Comparison of ENCODE assay signal across 8 cellular contexts in the genomic region with DNA sequence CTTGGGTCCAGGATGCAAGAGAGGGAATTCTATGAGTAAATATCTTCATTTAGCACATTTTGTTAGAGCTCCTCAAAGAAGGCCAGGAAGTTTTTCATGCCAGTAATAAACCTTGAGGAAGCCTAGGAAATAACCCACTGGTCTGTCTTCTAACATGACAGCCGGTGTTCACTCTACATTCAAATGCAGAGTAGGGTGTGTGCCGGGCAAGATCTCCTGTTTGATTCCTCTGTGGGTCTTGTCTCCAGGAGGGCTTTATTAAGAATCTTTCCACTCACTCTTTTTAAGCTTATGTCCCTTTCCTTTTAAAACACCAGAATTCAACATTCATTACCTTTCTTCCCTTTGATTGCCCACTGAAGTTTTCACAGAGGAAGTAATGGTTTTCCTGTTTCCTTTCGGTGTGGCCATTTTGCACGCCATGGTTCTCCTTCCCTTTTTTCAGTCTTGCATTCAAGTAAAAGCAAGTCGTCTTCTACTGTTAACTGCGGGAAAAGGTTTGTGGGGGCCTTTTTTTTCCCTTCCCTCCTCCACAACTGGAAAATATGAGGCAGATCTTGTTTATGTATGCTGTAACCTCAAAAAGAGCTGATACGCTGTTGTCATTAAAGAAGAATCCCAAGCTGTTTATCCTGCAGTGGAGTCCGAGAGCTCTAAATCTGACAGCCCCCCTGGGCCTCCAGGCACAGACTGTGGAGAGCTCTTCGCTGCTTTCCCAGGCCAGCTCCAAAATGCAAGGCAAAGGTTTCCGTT. TPM values are rescaled to one million over a fixed set of nuclear protein-coding genes. Genes with fewer than 3 reads are reported as not detected.
DNase-seq lines count a peak whose midpoint lies in the region; ATAC-seq, FAIRE-seq and TF ChIP-seq lines count a peak whose summit lies in the region.

No MANE protein-coding gene starts in this region.

- H3K27ac ChIP-seq in A673 (ENCODE audit: low read depth, low read length, poor library complexity, severe bottlenecking) (peak overlapping the region; percentile 37), SK-N-MC (peak overlapping the region; percentile 75; the same call in 1 of the 2 replicates), endothelial cell of umbilical vein (ENCODE audit: insufficient read depth, low read depth, low read length) (no peak overlapping the region)

- H3K4me3 ChIP-seq in A673 (ENCODE audit: low read depth, low read length, poor library complexity, severe bottlenecking) (no peak overlapping the region), SK-N-MC (peak overlapping the region; percentile 61), endothelial cell of umbilical vein (replicated peaks in 1 of 3; ENCODE audit: insufficient read depth in 1 of 3, low read depth in 1 of 3, low read length in 3 of 3) (no peak overlapping the region)

- H3K36me3 Mint-ChIP-seq in nephron progenitor cell (ENCODE audit: low read depth): peaks cover 4% of the 10 kb centered on the region

- peak overlapping the region; percentile 92 for H3K27ac Mint-ChIP-seq in nephron progenitor cell

- H2AFZ ChIP-seq in endothelial cell of umbilical vein (ENCODE audit: low read depth, low read length): peak overlapping the region; percentile 4

- peaks cover 3% of the 10 kb centered on the region for H3K27me3 Mint-ChIP-seq in nephron progenitor cell (ENCODE audit: low read depth, poor library complexity)

- peak overlapping the region; percentile 68 for H3K4me3 Mint-ChIP-seq in nephron progenitor cell

- peak overlapping the region; percentile 32 for H3K9ac ChIP-seq in SK-N-MC (ENCODE audit: insufficient read length)
- H3K9ac ChIP-seq in endothelial cell of umbilical vein (replicated peaks; ENCODE audit: extremely low read depth, insufficient read depth, low read length): no peak overlapping the region

- H3K4me1 ChIP-seq in A673 (ENCODE audit: insufficient read depth, low read length, poor library complexity, severe bottlenecking): peaks cover 27% of the 10 kb centered on the region
- peaks cover 18% of the 10 kb centered on the region for H3K4me1 ChIP-seq in endothelial cell of umbilical vein (ENCODE audit: control insufficient read depth, extremely low read depth, insufficient read depth, low read length)

- no peaks in the 10 kb centered on the region for H3K9me3 Mint-ChIP-seq in nephron progenitor cell

- peak overlapping the region; percentile 4 for H3K4me2 ChIP-seq in endothelial cell of umbilical vein (ENCODE audit: insufficient read depth, low read length)

- TF ChIP-seq CTCF in A673 (conservative IDR thresholded peaks at IDR 0.05; ENCODE audit: low read depth, low read length): no peak
- TF ChIP-seq CTCF in GM20000 (IDR thresholded peaks at IDR 0.05; ENCODE audit: extremely low read depth, missing control alignments): no peak
- TF ChIP-seq CTCF in endothelial cell of umbilical vein (IDR thresholded peaks at IDR 0.05; ENCODE audit: extremely low read depth in 1 of 2, insufficient read depth in 1 of 2, low read depth in 1 of 2, low read length in 2 of 2): no peak
- no peak for TF ChIP-seq CTCF in nephron progenitor cell (IDR thresholded peaks at IDR 0.05)

- TF ChIP-seq POLR2A in endothelial cell of umbilical vein (IDR thresholded peaks at IDR 0.05; ENCODE audit: low read depth, low read length): no peak

- H3K9me1 ChIP-seq in endothelial cell of umbilical vein (replicated peaks; ENCODE audit: control insufficient read depth, extremely low read depth, insufficient read depth, low read length): no peaks in the 10 kb centered on the region

- H3K79me2 ChIP-seq in endothelial cell of umbilical vein (ENCODE audit: control insufficient read depth, insufficient read depth, low read length): no peaks in the 10 kb centered on the region

- H3K27me3 ChIP-seq in A673 (replicated peaks; ENCODE audit: insufficient read depth, low read depth, low read length, poor library complexity) (no peaks in the 10 kb centered on the region), endothelial cell of umbilical vein (ENCODE audit: control insufficient read depth in 2 of 2, insufficient read depth in 2 of 2, low read length in 2 of 2) (no peaks in the 10 kb centered on the region)

- FAIRE-seq in endothelial cell of umbilical vein (lab: Jason Lieb, UNC): peak; percentile 66

- no peaks in the 10 kb centered on the region for H3K36me3 ChIP-seq in A673 (ENCODE audit: insufficient read depth, low read length, poor library complexity, severe bottlenecking)
- H3K36me3 ChIP-seq in SK-N-MC (ENCODE audit: insufficient read depth, low read length): no peaks in the 10 kb centered on the region
- no peaks in the 10 kb centered on the region for H3K36me3 ChIP-seq in endothelial cell of umbilical vein (ENCODE audit: control insufficient read depth in 2 of 2, extremely low read depth in 1 of 2, insufficient read depth in 2 of 2, low read length in 2 of 2)

- peaks cover 46% of the 10 kb centered on the region for H3K4me1 Mint-ChIP-seq in nephron progenitor cell

- POLR2A ChIA-PET in A673 (lab: Charles Lee; ENCODE audit: low non-redundant PET): interaction anchor here (0.7 kb wide), 1 partner anchor 25 kb away, joined by 9 read pairs; no protein-coding TSS in a partner anchor
- POLR2A ChIA-PET in endothelial cell of umbilical vein (lab: Charles Lee): no interaction called here

- DNase-seq in A673 (ENCODE audit: low spot score) (peak; percentile 29), GM20000 (ENCODE audit: low spot score) (peak; percentile 20), SK-N-MC (ENCODE audit: low read depth, low spot score) (peak; percentile 42), endothelial cell of umbilical vein (ENCODE audit: low read depth, low spot score) (no peak), nephron progenitor cell (peak; percentile 30), SW480 (ENCODE audit: low spot score) (no peak), NCI-H1930 (lab: John Stamatoyannopoulos, UW) (no peak)

- H3K9me3 ChIP-seq in A673 (ENCODE audit: low read depth, low read length, poor library complexity, severe bottlenecking) (no peaks in the 10 kb centered on the region), SK-N-MC (ENCODE audit: low read depth, low read length) (no peaks in the 10 kb centered on the region), endothelial cell of umbilical vein (replicated peaks; ENCODE audit: control insufficient read depth, insufficient read depth, low read length) (no peaks in the 10 kb centered on the region)

- H4K20me1 ChIP-seq in endothelial cell of umbilical vein (replicated peaks; ENCODE audit: control insufficient read depth, extremely low read depth, insufficient read depth, low read length): no peaks in the 10 kb centered on the region

- BruUV-seq in A673 (replicated peaks; lab: Mats Ljungman, UMichigan): no TSS peak
- BruUV-seq in endothelial cell of umbilical vein (replicated peaks; lab: Mats Ljungman, UMichigan): no TSS peak

- CTCF ChIA-PET in A673 (lab: Charles Lee): interaction anchor here (0.7 kb wide), 1 partner anchor 231 kb away, joined by 3 read pairs; no protein-coding TSS in a partner anchor
- CTCF ChIA-PET in endothelial cell of umbilical vein (lab: Charles Lee): interaction anchor here (1.0 to 8.9 kb wide), 5 partner anchors 11 to 231 kb away, joined by 3 to 197 read pairs (median 4); no protein-coding TSS in a partner anchor

- intact Hi-C loops in A673 (cut with micrococcal nuclease; ENCODE audit: unreplicated experiment) (no loop called here), endothelial cell of umbilical vein (cut with micrococcal nuclease) (no loop called here)

- ATAC-seq in HG02970 (IDR thresholded peaks at IDR 0.05; ENCODE audit: low FRiP score, unreplicated experiment): no peak

- dilution Hi-C loops in endothelial cell of umbilical vein (cut with MboI; ENCODE audit: extremely low pct_ligation_motif_present, low sequenced_read_pairs): no loop called here

TF ChIP-seq in endothelial cell of umbilical vein, 7 proteins besides CTCF, POLR2A, EP300 and RAD21:
- TF ChIP-seq, protein P1, sequence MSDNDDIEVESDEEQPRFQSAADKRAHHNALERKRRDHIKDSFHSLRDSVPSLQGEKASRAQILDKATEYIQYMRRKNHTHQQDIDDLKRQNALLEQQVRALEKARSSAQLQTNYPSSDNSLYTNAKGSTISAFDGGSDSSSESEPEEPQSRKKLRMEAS (IDR thresholded peaks at IDR 0.05; ENCODE audit: insufficient read depth, insufficient read length): no peak
- no peak for TF ChIP-seq POLR2AphosphoS5 (IDR thresholded peaks at IDR 0.05; ENCODE audit: insufficient read depth, low read depth, low read length)
- TF ChIP-seq EZH2 (IDR thresholded peaks at IDR 0.05; ENCODE audit: borderline replicate concordance, low read depth, low read length, severe bottlenecking): no peak
- no peak for TF ChIP-seq FOS (IDR thresholded peaks at IDR 0.05; ENCODE audit: borderline replicate concordance, insufficient read depth, low read length)
- no peak for TF ChIP-seq GATA2 (IDR thresholded peaks at IDR 0.05; ENCODE audit: insufficient read depth, insufficient read length, low read depth, low read length)
- no peak for TF ChIP-seq JUN (IDR thresholded peaks at IDR 0.05; ENCODE audit: borderline replicate concordance, insufficient read depth, insufficient read length, low read depth)
- TF ChIP-seq MYC (IDR thresholded peaks at IDR 0.05; ENCODE audit: low read depth, low read length): no peak

RNA-seq across cellular contexts. Expression of a gene that starts 40.6 kb away (rescaled TPM):
- total RNA-seq in A673 (2021) (3.4 and 4.3 TPM in 2 replicates), endothelial cell of umbilical vein (29.2 and 29.9 TPM in 2 replicates)
- polyA plus RNA-seq in endothelial cell of umbilical vein: 26.0 and 36.2 TPM in 2 replicates
- polyA plus RNA-seq in endothelial cell of umbilical vein (2011; cell fraction: cytosol; rRNA removed): 35.9 and 37.4 TPM in 2 replicates
- polyA plus RNA-seq in endothelial cell of umbilical vein (2011; cell fraction: nucleus; rRNA removed): 38.7 and 47.3 TPM in 2 replicates
- polyA plus RNA-seq in endothelial cell of umbilical vein (2012): 15.9 and 17.7 TPM in 2 replicates
- polyA minus RNA-seq in endothelial cell of umbilical vein: 48.6 and 58.4 TPM in 2 replicates
- not detected for polyA minus RNA-seq in endothelial cell of umbilical vein (2011; cell fraction: cytosol; rRNA and poly(A)+ RNA removed)
- 49.7 and 60.6 TPM in 2 replicates for polyA minus RNA-seq in endothelial cell of umbilical vein (2011; cell fraction: nucleus; rRNA and poly(A)+ RNA removed)

Comparison
In these comparisons a context has a peak if more than half of its experiments do, and no peak if none do; other contexts are left out.
1. DNase-seq: peak in A673 (single experiment), GM20000 (single experiment), SK-N-MC (single experiment) and nephron progenitor cell (single experiment); none in endothelial cell of umbilical vein (single experiment), SW480 (single experiment) and NCI-H1930 (0 of 2).